In genomic region chr3:50260027-50260941, GRCh38 we compare ENCODE assay signal across 1 cellular context.
TF ChIP-seq lines count a peak whose summit lies in the region.

No MANE protein-coding gene starts in this region.

TF ChIP-seq in K562, 482 proteins besides CTCF, POLR2A, EP300 and RAD21 (continued from another document and continues in another):
- TF ChIP-seq ZNF277 (CRISPR knock-in tag; IDR thresholded peaks at IDR 0.05; ENCODE audit: borderline replicate concordance) (no peak), HNRNPL (IDR thresholded peaks at IDR 0.05; ENCODE audit: low read depth, low read length) (peak; percentile 77), ETV5 (CRISPR knock-in tag; IDR thresholded peaks at IDR 0.05; ENCODE audit: low read depth) (0 out of 2 replicates have a peak, but pooled peaks have one; percentile 33), ZNF717 (CRISPR knock-in tag; IDR thresholded peaks at IDR 0.05) (no peak), ZFP36 (IDR thresholded peaks at IDR 0.05; ENCODE audit: low read depth, low read length, partially characterized antibody) (peak; percentile 3), LEF1 (IDR thresholded peaks at IDR 0.05) (no peak), RB1 (IDR thresholded peaks at IDR 0.05; ENCODE audit: low read depth) (peak; percentile 92), BMI1 (IDR thresholded peaks at IDR 0.05; ENCODE audit: low read length) (no peak), ZFX (CRISPR knock-in tag; IDR thresholded peaks at IDR 0.05) (peak; percentile 94), HNRNPLL (IDR thresholded peaks at IDR 0.05; ENCODE audit: low read depth, low read length, poor library complexity, severe bottlenecking) (no peak), DEAF1 (CRISPR knock-in tag; IDR thresholded peaks at IDR 0.05) (0 out of 2 replicates have a peak, but pooled peaks have one; percentile 17), EGR1 (conservative IDR thresholded peaks at IDR 0.05) (peak; percentile 72), TEAD4 (IDR thresholded peaks at IDR 0.05; ENCODE audit: low read length) (no peak), TEAD4 (CRISPR knock-in tag; IDR thresholded peaks at IDR 0.05; ENCODE audit: borderline replicate concordance) (no peak), HCFC1 (IDR thresholded peaks at IDR 0.05; ENCODE audit: low read depth, low read length) (peak; percentile 47), KLF16 (IDR thresholded peaks at IDR 0.05) (peak; percentile 31; the same call in 1 of the 2 replicates), ZNF586 (CRISPR knock-in tag; conservative IDR thresholded peaks at IDR 0.05) (no peak), L3MBTL2 (IDR thresholded peaks at IDR 0.05) (peak; percentile 50), TFE3 (CRISPR knock-in tag; IDR thresholded peaks at IDR 0.05) (no peak), ZNF146 (CRISPR knock-in tag; IDR thresholded peaks at IDR 0.05; ENCODE audit: unreplicated experiment) (no peak), TFAP4 (CRISPR knock-in tag; IDR thresholded peaks at IDR 0.05; ENCODE audit: borderline replicate concordance) (peak; percentile 64; the same call in 1 of the 2 replicates), CHD1 (IDR thresholded peaks at IDR 0.05; ENCODE audit: low read length) (peak; percentile 53), RBBP5 (IDR thresholded peaks at IDR 0.05; ENCODE audit: borderline replicate concordance, insufficient read depth, low read length, poor library complexity, severe bottlenecking) (peak; percentile 62), THAP7 (CRISPR knock-in tag; IDR thresholded peaks at IDR 0.05) (no peak), GATA2 (CRISPR knock-in tag; IDR thresholded peaks at IDR 0.05) (no peak), RBM17 (IDR thresholded peaks at IDR 0.05; ENCODE audit: borderline replicate concordance, low read depth, low read length) (no peak), E2F6 (IDR thresholded peaks at IDR 0.05; ENCODE audit: borderline replicate concordance in 1 of 2, extremely low read depth in 1 of 2, insufficient read depth in 1 of 2, insufficient read length in 1 of 2, low read depth in 1 of 2, low read length in 1 of 2, poor library complexity in 1 of 2, severe bottlenecking in 1 of 2) (peak in 1 of 2 experiments; percentile 39), ZNF121 (CRISPR knock-in tag; conservative IDR thresholded peaks at IDR 0.05) (no peak), TBP (optimal IDR thresholded peaks at IDR 0.05; ENCODE audit: low read depth, low read length) (peak; percentile 37), ZNF311 (CRISPR knock-in tag; IDR thresholded peaks at IDR 0.05) (no peak), NEUROD1 (IDR thresholded peaks at IDR 0.05; ENCODE audit: borderline replicate concordance, low read depth, low read length, partially characterized antibody) (peak; percentile 50), C11orf30 (IDR thresholded peaks at IDR 0.05; ENCODE audit: low read depth) (no peak), MTA3 (IDR thresholded peaks at IDR 0.05; ENCODE audit: borderline replicate concordance) (peak; percentile 40; the same call in 1 of the 2 replicates), ZNF318 (IDR thresholded peaks at IDR 0.05; ENCODE audit: borderline replicate concordance in 1 of 2, low read depth in 1 of 2) (no peak), ATF2 (CRISPR knock-in tag; IDR thresholded peaks at IDR 0.05) (peak; percentile 89), SMC3 (conservative IDR thresholded peaks at IDR 0.05; ENCODE audit: insufficient read depth, low read depth, low read length) (peak; percentile 56), ARID4B (CRISPR knock-in tag; IDR thresholded peaks at IDR 0.05) (peak; percentile 20; the same call in 1 of the 2 replicates)
